10 cellular contexts compared by ENCODE assay signal in genomic region chr3:16059081-16059537, GRCh38.
DNase-seq lines count a peak whose midpoint lies in the region; ATAC-seq and TF ChIP-seq lines count a peak whose summit lies in the region.
"Had no signal": no experiment of that assay in that cellular context is flagged by ENCODE, and none has a peak within 500 bp of the region (broad histone marks: within the 10 kb centered on the region; RNA-seq: fewer than 3 reads in every experiment).

No MANE protein-coding gene starts in this region.

- H3K4me1 ChIP-seq in muscle layer of duodenum (ENCODE audit: control insufficient read depth in 1 of 2, insufficient read depth in 2 of 2, low read length in 2 of 2) (peaks cover 0 to 10% of the 10 kb centered on the region in 2 donors), upper lobe of left lung (peaks cover 26 to 41% (median 36%) of the 10 kb centered on the region in 4 donors)

- TF ChIP-seq CTCF in coronary artery (IDR thresholded peaks at IDR 0.05) (no peak), upper lobe of left lung (IDR thresholded peaks at IDR 0.05) (no peak)

- H3K27me3 ChIP-seq in muscle layer of duodenum (ENCODE audit: low read depth, low read length), result no peaks in the 10 kb centered on the region
- no peaks in the 10 kb centered on the region for H3K27me3 ChIP-seq in upper lobe of left lung

- H3K27ac ChIP-seq in coronary artery (peak overlapping the region; percentile 45 to 93), muscle layer of duodenum (ENCODE audit: low read length) (peak overlapping the region; percentile 67), upper lobe of left lung (peak overlapping the region; percentile 75 to 85 (median 82))
- H3K27ac ChIP-seq: 22Rv1 had no signal

- H3K9me3 ChIP-seq in muscle layer of duodenum (ENCODE audit: control insufficient read depth in 1 of 2, low read length in 2 of 2), result no peaks in the 10 kb centered on the region
- no peaks in the 10 kb centered on the region for H3K9me3 ChIP-seq in upper lobe of left lung

- ATAC-seq in upper lobe of left lung (ENCODE audit: low FRiP score in 2 of 2), result no peak

- WGBS in upper lobe of left lung, 2 donors, result 88 to 92% methylated on average over 4 to 5 of the region's 5 CpGs

- no peak for TF ChIP-seq EP300 in upper lobe of left lung (IDR thresholded peaks at IDR 0.05)

- DNase-seq in NCI-H2171 treated with DMSO at 0.1 percent for 48 hours (lab: John Stamatoyannopoulos, UW), result peak; percentile 2
- no peak for DNase-seq in NCI-H2171 (lab: John Stamatoyannopoulos, UW)
- no peak for DNase-seq in coronary artery (ENCODE audit: low spot score)
- DNase-seq in upper lobe of left lung, result no peak
- no peak for DNase-seq in NCI-H526 treated with DMSO at 0.1 percent for 48 hours (lab: John Stamatoyannopoulos, UW)
- DNase-seq in HPDE6-E6E7 (ENCODE audit: extremely low spot score), result no peak
- no peak for DNase-seq in activated CD4-positive, alpha-beta T cell treated with anti-CD3 and anti-CD28 coated beads, Interleukin-2, amount 50 U/mL, for 48 hours
- DNase-seq: NCI-H524 had no signal

- TF ChIP-seq POLR2A in upper lobe of left lung (IDR thresholded peaks at IDR 0.05), result no peak

- H3K4me3 ChIP-seq in coronary artery (peak overlapping the region; percentile 6), muscle layer of duodenum (ENCODE audit: low read depth in 1 of 2, low read length in 2 of 2) (no peak overlapping the region), upper lobe of left lung (no peak overlapping the region)

- H3K36me3 ChIP-seq in muscle layer of duodenum (ENCODE audit: control insufficient read depth in 1 of 2, insufficient read depth in 2 of 2, low read length in 2 of 2), result no peaks in the 10 kb centered on the region
- no peaks in the 10 kb centered on the region for H3K36me3 ChIP-seq in upper lobe of left lung
